ENCODE assay signal across 1 cellular context in genomic region chr3:195251336-195252065, GRCh38.
TF ChIP-seq lines count a peak whose summit lies in the region.

No MANE protein-coding gene starts in this region.

TF ChIP-seq in IMR-90, 13 proteins besides CTCF, POLR2A, EP300 and RAD21 (continued from another document):
- TF ChIP-seq MAZ (IDR thresholded peaks at IDR 0.05; ENCODE audit: borderline replicate concordance, low read depth, low read length) (no peak), ELK1 (IDR thresholded peaks at IDR 0.05; ENCODE audit: borderline replicate concordance, low read depth, low read length) (no peak), NFE2L2 (IDR thresholded peaks at IDR 0.05; ENCODE audit: low read depth, low read length) (no peak)
TF ChIP-seq in IMR-90: peak in this region for 0.
